Comparison of ENCODE assay signal across 22 cellular contexts in the genomic region with DNA sequence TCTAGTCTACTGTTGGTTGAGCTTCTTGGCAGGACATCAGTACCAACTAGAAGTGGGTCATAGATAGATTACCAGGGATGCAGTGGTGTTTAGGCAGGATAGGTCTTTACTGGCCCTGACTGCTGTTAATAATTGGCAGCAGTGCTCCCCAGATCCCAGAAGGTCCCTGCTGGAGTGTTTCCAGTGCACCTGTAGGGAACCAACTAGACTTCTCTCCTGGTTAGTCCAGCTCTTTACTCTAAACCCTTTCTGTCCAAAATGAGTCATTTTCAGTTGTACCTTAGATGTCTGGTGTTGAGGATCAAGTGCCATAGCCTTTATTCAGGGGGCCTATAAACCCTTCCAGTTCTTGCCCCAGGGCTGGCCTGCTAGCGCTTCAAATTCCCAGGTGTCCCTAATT. TPM values are rescaled to one million over a fixed set of nuclear protein-coding genes. Genes with fewer than 3 reads are reported as not detected.
DNase-seq lines count a peak whose midpoint lies in the region; ATAC-seq, FAIRE-seq and TF ChIP-seq lines count a peak whose summit lies in the region.
"Had no signal": no experiment of that assay in that cellular context is flagged by ENCODE, and none has a peak within 500 bp of the region (broad histone marks: within the 10 kb centered on the region; RNA-seq: fewer than 3 reads in every experiment).

No MANE protein-coding gene starts in this region.

- no peaks in the 10 kb centered on the region for H3K9me3 Mint-ChIP-seq in nephron
- H3K9me3 Mint-ChIP-seq: activated T-helper 17 cell treated with anti-CD3 and anti-CD28 coated beads, Interleukin-2, amount 50 U/mL, for 72 hours; CD4-positive, alpha-beta T cell; dendritic cell treated with granulocyte-macrophage colony-stimulating factor and Interleukin-4, amounts not matched to agents 40 ng/mL and 50 ng/mL, for 4 days had no signal

- peaks cover 7% of the 10 kb centered on the region for H3K4me1 Mint-ChIP-seq in nephron

- H3K27ac Mint-ChIP-seq in nephron = peak overlapping the region; percentile 86 to 90 (median 88)
- H3K27ac Mint-ChIP-seq: activated CD4-positive, alpha-beta T cell treated with anti-CD3 and anti-CD28 coated beads for 36 hours; activated T-helper 17 cell treated with anti-CD3 and anti-CD28 coated beads, Interleukin-2, amount 50 U/mL, for 72 hours; dendritic cell treated with granulocyte-macrophage colony-stimulating factor and Interleukin-4, amounts not matched to agents 40 ng/mL and 50 ng/mL, for 4 days had no signal

- no peak for DNase-seq in left ventricle myocardium inferior
- no peak for DNase-seq in heart right ventricle
- no peak for DNase-seq in kidney
- DNase-seq in T-helper 9 cell = no peak
- DNase-seq: activated CD4-positive, alpha-beta T cell treated with anti-CD3 and anti-CD28 coated beads for 36 hours; brain microvascular endothelial cell; CD4-positive, alpha-beta T cell; islet precursor cell; NCI-H187; NCI-H748 treated with DMSO at 0.1 percent for 48 hours; SW 1271 had no signal

- no peak overlapping the region for H3K4me3 Mint-ChIP-seq in nephron
- H3K4me3 Mint-ChIP-seq: activated CD4-positive, alpha-beta T cell treated with anti-CD3 and anti-CD28 coated beads for 36 hours; activated T-helper 17 cell treated with anti-CD3 and anti-CD28 coated beads, Interleukin-2, amount 50 U/mL, for 72 hours; CD4-positive, alpha-beta T cell; dendritic cell treated with granulocyte-macrophage colony-stimulating factor and Interleukin-4, amounts not matched to agents 40 ng/mL and 50 ng/mL, for 4 days had no signal

- peaks cover 55% of the 10 kb centered on the region for H3K36me3 Mint-ChIP-seq in nephron (ENCODE audit: low read depth)

- ATAC-seq in heart right ventricle (no peak), HG03097 (IDR thresholded peaks at IDR 0.05; ENCODE audit: low FRiP score, unreplicated experiment) (no peak), GM21528 (IDR thresholded peaks at IDR 0.05; ENCODE audit: low FRiP score, unreplicated experiment) (no peak), GM21367 (IDR thresholded peaks at IDR 0.05; ENCODE audit: unreplicated experiment) (no peak)
- ATAC-seq: activated CD4-positive, alpha-beta T cell treated with anti-CD3 and anti-CD28 coated beads for 36 hours; activated T-helper 17 cell treated with anti-CD3 and anti-CD28 coated beads, Interleukin-2, amount 50 U/mL, for 72 hours; GM12878 had no signal

- H3K4me1 ChIP-seq in left ventricle myocardium inferior = peaks cover 34% of the 10 kb centered on the region
- peaks cover 10 to 33% (median 21%) of the 10 kb centered on the region in 9 donors for H3K4me1 ChIP-seq in heart right ventricle
- peaks cover 21 to 34% of the 10 kb centered on the region in 2 donors for H3K4me1 ChIP-seq in kidney (ENCODE audit: control insufficient read depth in 1 of 2, insufficient read depth in 1 of 2, low read depth in 1 of 2, low read length in 2 of 2)

- H3K27me3 ChIP-seq in left ventricle myocardium inferior (ENCODE audit: low read depth) (no peaks in the 10 kb centered on the region), heart right ventricle (no peaks in the 10 kb centered on the region)
- H3K27me3 ChIP-seq: brain microvascular endothelial cell had no signal

- WGBS in heart right ventricle, 2 donors = 96 to 100% methylated on average over 1 of the region's 1 CpG

- no peak for FAIRE-seq in kidney (lab: Jason Lieb, UNC)
- FAIRE-seq: GM12878, TTC549 had no signal

- peak overlapping the region; percentile 54 for H3K27ac ChIP-seq in left ventricle myocardium inferior (replicated peaks)
- H3K27ac ChIP-seq in heart right ventricle = peak overlapping the region in 5 of 10 donors; percentile 2 to 53 (median 33)
- peak overlapping the region; percentile 64 to 69 for H3K27ac ChIP-seq in kidney (ENCODE audit: low read depth in 2 of 2, low read length in 2 of 2)
- H3K27ac ChIP-seq: brain microvascular endothelial cell, epithelial cell of prostate, KMS-11 had no signal

- peak overlapping the region in 1 of 2 donors; percentile 5 for H3K9ac ChIP-seq in kidney (ENCODE audit: low read length in 2 of 2)
- H3K9ac ChIP-seq: KMS-11 had no signal

- peaks cover 83% of the 10 kb centered on the region for H3K36me3 ChIP-seq in left ventricle myocardium inferior
- peaks cover 0 to 92% (median 68%) of the 10 kb centered on the region in 9 donors for H3K36me3 ChIP-seq in heart right ventricle
- H3K36me3 ChIP-seq in kidney (ENCODE audit: control insufficient read depth in 1 of 2, insufficient read depth in 2 of 2, low read length in 2 of 2) = peaks cover 53 to 67% of the 10 kb centered on the region in 2 donors

- H3K27me3 Mint-ChIP-seq in nephron (ENCODE audit: low read depth) = no peaks in the 10 kb centered on the region
- H3K27me3 Mint-ChIP-seq: activated CD4-positive, alpha-beta T cell treated with anti-CD3 and anti-CD28 coated beads for 36 hours; activated T-helper 17 cell treated with anti-CD3 and anti-CD28 coated beads, Interleukin-2, amount 50 U/mL, for 72 hours; CD4-positive, alpha-beta T cell had no signal

- intact Hi-C loops in left ventricle myocardium inferior (cut with micrococcal nuclease) (no loop called here), heart right ventricle (cut with DNase I) (no loop called here), kidney (cut with DNase I) (no loop called here)

- TF ChIP-seq CTCF in left ventricle myocardium inferior (IDR thresholded peaks at IDR 0.05; ENCODE audit: borderline replicate concordance) = no peak
- TF ChIP-seq CTCF in heart right ventricle (IDR thresholded peaks at IDR 0.05) = no peak
- TF ChIP-seq CTCF in kidney (IDR thresholded peaks at IDR 0.05; ENCODE audit: borderline replicate concordance, extremely low read depth, insufficient read depth) = no peak
- TF ChIP-seq CTCF in nephron (IDR thresholded peaks at IDR 0.05; ENCODE audit: unreplicated experiment in 3 of 3) = no peak

- H3K9me3 ChIP-seq in left ventricle myocardium inferior (replicated peaks) = no peaks in the 10 kb centered on the region
- no peaks in the 10 kb centered on the region for H3K9me3 ChIP-seq in heart right ventricle
- no peaks in the 10 kb centered on the region for H3K9me3 ChIP-seq in kidney (ENCODE audit: control insufficient read depth in 1 of 2, low read length in 2 of 2)

- H3K4me3 ChIP-seq in left ventricle myocardium inferior (no peak overlapping the region), heart right ventricle (no peak overlapping the region), kidney (ENCODE audit: low read length in 2 of 2) (no peak overlapping the region)
- H3K4me3 ChIP-seq: GM12878, smooth muscle cell had no signal

RNA-seq across cellular contexts. Expression of gene POLR2C, which starts 8.7 kb away (rescaled TPM):
- total RNA-seq in left ventricle myocardium inferior (47.6 TPM), heart right ventricle (10 to 100 TPM; 40.2 to 56.7 (median 47.2) TPM), kidney (58.9 TPM)
- polyA plus RNA-seq in heart right ventricle (10 to 100 TPM; 17.9 to 46.6 TPM), kidney (ENCODE audit: insufficient read depth, low read depth, low replicate concordance) (68.9 TPM)

RNA-seq across cellular contexts. Expression of gene DOK4, which starts 15.1 kb away (rescaled TPM):
- 10.0 TPM for total RNA-seq in left ventricle myocardium inferior
- 10 to 100 TPM in 2 of 10 donors, 1 to 10 TPM in 8; 3.6 to 10.7 (median 8.0) TPM for total RNA-seq in heart right ventricle
- 1 to 10 TPM; 5.9 to 9.1 TPM for polyA plus RNA-seq in heart right ventricle
- 63.7 TPM for total RNA-seq in kidney
- polyA plus RNA-seq in kidney (ENCODE audit: insufficient read depth, low read depth, low replicate concordance) = 57.2 TPM

RNA-seq across cellular contexts. Expression of gene COQ9, which starts 23.9 kb away (rescaled TPM):
- total RNA-seq in left ventricle myocardium inferior (234 TPM), heart right ventricle (100 to 1,000 TPM; 135 to 230 (median 207) TPM), kidney (78.0 TPM)
- polyA plus RNA-seq in heart right ventricle (100 to 1,000 TPM; 162 to 475 TPM), kidney (ENCODE audit: insufficient read depth, low read depth, low replicate concordance) (200 TPM)

RNA-seq across cellular contexts. Expression of gene CIAPIN1, which starts 24.0 kb away (rescaled TPM):
- total RNA-seq in left ventricle myocardium inferior = 43.2 TPM
- 10 to 100 TPM; 49.6 to 75.1 (median 61.0) TPM for total RNA-seq in heart right ventricle
- polyA plus RNA-seq in heart right ventricle = 10 to 100 TPM; 20.1 to 63.0 TPM
- 53.6 TPM for total RNA-seq in kidney
- polyA plus RNA-seq in kidney (ENCODE audit: insufficient read depth, low read depth, low replicate concordance) = 56.3 TPM
